ENCODE assay signal across 15 cellular contexts in genomic region chr10:90417056-90417455, GRCh38.
DNase-seq lines count a peak whose midpoint lies in the region; ATAC-seq and TF ChIP-seq lines count a peak whose summit lies in the region.
"Had no signal": no experiment of that assay in that cellular context is flagged by ENCODE, and none has a peak within 500 bp of the region (broad histone marks: within the 10 kb centered on the region; RNA-seq: fewer than 3 reads in every experiment).

No MANE protein-coding gene starts in this region.

- H3K79me2 ChIP-seq in mammary epithelial cell (ENCODE audit: insufficient read depth, low read length) = no peaks in the 10 kb centered on the region
- no peaks in the 10 kb centered on the region for H3K79me2 ChIP-seq in hepatocyte

- H3K27me3 ChIP-seq in mammary epithelial cell (ENCODE audit: insufficient read depth, low read length) (no peaks in the 10 kb centered on the region), hepatocyte (no peaks in the 10 kb centered on the region)
- H3K27me3 ChIP-seq: transverse colon had no signal

- in situ Hi-C loops in mammary epithelial cell (cut with MboI; ENCODE audit: low sequenced_read_pairs in 2 of 2) = no loop called here

- CTCF ChIA-PET in mammary epithelial cell (lab: Charles Lee; ENCODE audit: low non-redundant PET) = no interaction called here

- H3K9ac ChIP-seq in mammary epithelial cell (ENCODE audit: insufficient read depth, low read length) = no peak overlapping the region

- H3K9me2 ChIP-seq in hepatocyte (replicated peaks; ENCODE audit: insufficient read depth) = no peaks in the 10 kb centered on the region

- H3K9me3 ChIP-seq in mammary epithelial cell (replicated peaks; ENCODE audit: insufficient read depth, low read length) = no peaks in the 10 kb centered on the region
- no peaks in the 10 kb centered on the region for H3K9me3 ChIP-seq in hepatocyte (ENCODE audit: low read depth)
- H3K9me3 ChIP-seq: transverse colon had no signal

- H3K27ac ChIP-seq in mammary epithelial cell (ENCODE audit: insufficient read depth, low read depth, low read length) (peak overlapping the region; percentile 94), hepatocyte (peak overlapping the region; percentile 60)
- H3K27ac ChIP-seq: transverse colon had no signal

- peaks cover 51% of the 10 kb centered on the region for H3K4me1 ChIP-seq in mammary epithelial cell (ENCODE audit: insufficient read depth, low read length)
- peaks cover 10% of the 10 kb centered on the region for H3K4me1 ChIP-seq in hepatocyte (ENCODE audit: insufficient read depth)
- H3K4me1 ChIP-seq: transverse colon had no signal

- no peak overlapping the region for H3K4me3 ChIP-seq in AG09309 (ENCODE audit: control insufficient read depth, low read depth, low read length)
- no peak overlapping the region for H3K4me3 ChIP-seq in mammary epithelial cell (replicated peaks in 1 of 3; ENCODE audit: insufficient read depth in 1 of 3, low read depth in 2 of 3, low read length in 3 of 3)
- no peak overlapping the region for H3K4me3 ChIP-seq in hepatocyte
- H3K4me3 ChIP-seq: transverse colon had no signal

- H3K36me3 ChIP-seq in mammary epithelial cell (ENCODE audit: insufficient read depth, low read length) (no peaks in the 10 kb centered on the region), hepatocyte (replicated peaks; ENCODE audit: insufficient read depth, low read depth) (no peaks in the 10 kb centered on the region)
- H3K36me3 ChIP-seq: transverse colon had no signal

- H2AFZ ChIP-seq in mammary epithelial cell (ENCODE audit: low read depth, low read length) = no peak overlapping the region
- no peak overlapping the region for H2AFZ ChIP-seq in hepatocyte

- no peak overlapping the region for H3K4me2 ChIP-seq in mammary epithelial cell (ENCODE audit: insufficient read depth, low read depth, low read length)
- peak overlapping the region; percentile 1 for H3K4me2 ChIP-seq in hepatocyte

- BruUV-seq in mammary epithelial cell (replicated peaks; lab: Mats Ljungman, UMichigan) = TSS peak; percentile 96

- H4K20me1 ChIP-seq in mammary epithelial cell (ENCODE audit: insufficient read depth, low read length) (no peaks in the 10 kb centered on the region), hepatocyte (ENCODE audit: insufficient read depth, poor library complexity, severe bottlenecking) (no peaks in the 10 kb centered on the region)

- 13% methylated on average over 3 of the region's 3 CpGs for WGBS in mammary epithelial cell (ENCODE audit: low coverage, missing lambda C conversion rate)
- WGBS in hepatocyte (ENCODE audit: low lambda C conversion rate, missing lambda C conversion rate) = 39% methylated on average over 3 of the region's 3 CpGs

- DNase-seq in AG09309 (ENCODE audit: low read depth) (peak; percentile 28), M059J (ENCODE audit: low read depth) (peak; percentile 70), mammary epithelial cell (peak; percentile 80), hepatocyte (ENCODE audit: low spot score) (peak; percentile 24), midbrain (lab: John Stamatoyannopoulos, UW) (no peak), NCI-H526 treated with DMSO at 0.1 percent for 48 hours (lab: John Stamatoyannopoulos, UW) (no peak)
- DNase-seq in activated CD8-positive, alpha-beta memory T cell treated with anti-CD3 and anti-CD28 coated beads, Interleukin-2, amount 50 U/mL, for 4 hours = no peak
- DNase-seq: activated CD4-positive, alpha-beta memory T cell treated with anti-CD3 and anti-CD28 coated beads, Interleukin-2, amount 10 ng/mL, durations not matched to agents 7 days and 5 days; AML-193; H7; NCI-H345; right cardiac atrium; stimulated activated CD4-positive, alpha-beta T cell treated with anti-CD3 and anti-CD28 coated beads, Interleukin-4, amount 100 ng/mL, for 4 hours; transverse colon had no signal

- ATAC-seq in GM18502 (IDR thresholded peaks at IDR 0.05; ENCODE audit: poor library complexity, unreplicated experiment) = no peak
- ATAC-seq: right cardiac atrium had no signal

- intact Hi-C loops in mammary epithelial cell (cut with micrococcal nuclease) = loop anchor here (5.0 kb wide), 1 partner anchor 400 kb away; no protein-coding TSS in a partner anchor

- dilution Hi-C loops in mammary epithelial cell (cut with HindIII; ENCODE audit: low sequenced_read_pairs) = no loop called here

- no peak for TF ChIP-seq CTCF in AG09309 (IDR thresholded peaks at IDR 0.05; ENCODE audit: control insufficient read depth, insufficient read depth, low read depth, low read length, missing control alignments)
- no peak for TF ChIP-seq CTCF in mammary epithelial cell (conservative IDR thresholded peaks at IDR 0.05 in 1 of 2, IDR thresholded peaks at IDR 0.05 in 1 of 2; ENCODE audit: extremely low read depth in 1 of 2, insufficient read depth in 1 of 2, low read depth in 1 of 2, low read length in 2 of 2)
- TF ChIP-seq CTCF in hepatocyte (IDR thresholded peaks at IDR 0.05; ENCODE audit: poor library complexity) = no peak

Comparison
In these comparisons a context has a peak if more than half of its experiments do, and no peak if none do; other contexts are left out.
1. DNase-seq: peak in AG09309 (single experiment), M059J (single experiment), mammary epithelial cell (single experiment) and hepatocyte (single experiment); none in midbrain (single experiment), NCI-H526 treated with DMSO at 0.1 percent for 48 hours (single experiment) and activated CD8-positive, alpha-beta memory T cell treated with anti-CD3 and anti-CD28 coated beads, Interleukin-2, amount 50 U/mL, for 4 hours (single experiment).